In genomic region chr2:45905643-45905969, GRCh38 we compare ENCODE assay signal across 1 cellular context.
TF ChIP-seq lines count a peak whose summit lies in the region.

No MANE protein-coding gene starts in this region.

TF ChIP-seq in HepG2, 621 proteins besides CTCF, POLR2A, EP300 and RAD21 (continued from another document):
- no peak for TF ChIP-seq AHR (CRISPR knock-in tag; IDR thresholded peaks at IDR 0.05)
